ENCODE assay signal across 1 cellular context in the genomic region with DNA sequence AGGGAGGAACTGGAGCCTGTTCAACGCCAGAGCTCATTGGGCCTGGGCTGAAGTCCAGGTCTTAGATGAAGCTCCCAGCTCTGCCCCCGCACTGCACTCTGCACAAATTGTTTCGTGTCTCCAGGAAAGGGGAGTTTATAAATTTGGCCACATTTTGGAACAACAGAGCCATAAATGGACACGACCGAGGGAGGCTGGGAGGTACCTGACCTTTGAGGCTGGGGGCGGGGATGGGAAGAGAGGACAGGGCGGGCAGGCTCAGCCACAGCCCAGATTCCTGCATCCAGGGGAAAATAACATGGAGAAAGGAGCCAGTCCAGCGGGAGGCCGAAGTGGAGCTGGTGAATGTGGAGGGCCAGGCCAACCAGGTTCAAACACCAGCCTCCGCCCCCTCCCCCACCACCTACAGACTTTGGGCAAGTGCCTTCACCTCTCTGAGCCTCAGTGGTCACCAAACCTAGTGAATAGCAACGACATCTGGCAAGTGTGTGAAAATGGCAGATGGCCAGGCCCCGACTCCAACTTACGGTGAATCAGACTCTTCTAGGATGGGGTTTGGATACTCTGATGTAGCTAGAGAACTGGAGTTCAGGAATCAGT.
TF ChIP-seq lines count a peak whose summit lies in the region.

No MANE protein-coding gene starts in this region.

TF ChIP-seq in IMR-90, 13 proteins besides CTCF, POLR2A, EP300 and RAD21:
- no peak for TF ChIP-seq MAZ (IDR thresholded peaks at IDR 0.05; ENCODE audit: borderline replicate concordance, low read depth, low read length)
- TF ChIP-seq MXI1 (IDR thresholded peaks at IDR 0.05; ENCODE audit: borderline replicate concordance, low read depth, low read length): no peak
- TF ChIP-seq NFE2L2 (IDR thresholded peaks at IDR 0.05; ENCODE audit: low read depth, low read length): no peak
- TF ChIP-seq SMC3 (IDR thresholded peaks at IDR 0.05; ENCODE audit: low read depth, low read length): no peak
- TF ChIP-seq BHLHE40 (IDR thresholded peaks at IDR 0.05; ENCODE audit: low read depth, low read length): no peak
- TF ChIP-seq RFX5 (IDR thresholded peaks at IDR 0.05; ENCODE audit: low read depth, low read length): no peak
- TF ChIP-seq, protein P1, sequence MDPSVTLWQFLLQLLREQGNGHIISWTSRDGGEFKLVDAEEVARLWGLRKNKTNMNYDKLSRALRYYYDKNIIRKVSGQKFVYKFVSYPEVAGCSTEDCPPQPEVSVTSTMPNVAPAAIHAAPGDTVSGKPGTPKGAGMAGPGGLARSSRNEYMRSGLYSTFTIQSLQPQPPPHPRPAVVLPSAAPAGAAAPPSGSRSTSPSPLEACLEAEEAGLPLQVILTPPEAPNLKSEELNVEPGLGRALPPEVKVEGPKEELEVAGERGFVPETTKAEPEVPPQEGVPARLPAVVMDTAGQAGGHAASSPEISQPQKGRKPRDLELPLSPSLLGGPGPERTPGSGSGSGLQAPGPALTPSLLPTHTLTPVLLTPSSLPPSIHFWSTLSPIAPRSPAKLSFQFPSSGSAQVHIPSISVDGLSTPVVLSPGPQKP (IDR thresholded peaks at IDR 0.05; ENCODE audit: borderline replicate concordance, low read depth, low read length): no peak
- TF ChIP-seq MAFK (IDR thresholded peaks at IDR 0.05; ENCODE audit: low read depth, low read length): no peak
- no peak for TF ChIP-seq FOS (IDR thresholded peaks at IDR 0.05; ENCODE audit: low read depth, low read length)
- no peak for TF ChIP-seq CEBPB (IDR thresholded peaks at IDR 0.05; ENCODE audit: low read depth, low read length)
- no peak for TF ChIP-seq CHD1 (IDR thresholded peaks at IDR 0.05; ENCODE audit: low read depth, low read length)
- no peak for TF ChIP-seq RCOR1 (IDR thresholded peaks at IDR 0.05; ENCODE audit: insufficient replicate concordance, low read length)
- TF ChIP-seq, protein P2, sequence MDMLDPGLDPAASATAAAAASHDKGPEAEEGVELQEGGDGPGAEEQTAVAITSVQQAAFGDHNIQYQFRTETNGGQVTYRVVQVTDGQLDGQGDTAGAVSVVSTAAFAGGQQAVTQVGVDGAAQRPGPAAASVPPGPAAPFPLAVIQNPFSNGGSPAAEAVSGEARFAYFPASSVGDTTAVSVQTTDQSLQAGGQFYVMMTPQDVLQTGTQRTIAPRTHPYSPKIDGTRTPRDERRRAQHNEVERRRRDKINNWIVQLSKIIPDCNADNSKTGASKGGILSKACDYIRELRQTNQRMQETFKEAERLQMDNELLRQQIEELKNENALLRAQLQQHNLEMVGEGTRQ (IDR thresholded peaks at IDR 0.05; ENCODE audit: low read depth, low read length): no peak
